ENCODE assay signal across 10 cellular contexts in genomic region chr6:148090326-148090725, GRCh38.
"Had no signal": no experiment of that assay in that cellular context is flagged by ENCODE, and none has a peak within 500 bp of the region (broad histone marks: within the 10 kb centered on the region; RNA-seq: fewer than 3 reads in every experiment).

No MANE protein-coding gene starts in this region.

- H3K4me3 ChIP-seq: GM23248, HAP-1, K562 had no signal

- H3K4me1 ChIP-seq: HAP-1 had no signal

- ATAC-seq: HCT116, K562 had no signal

- H3K27ac ChIP-seq: GM23248 had no signal

- H3K36me3 ChIP-seq: HAP-1 had no signal

- H3K9ac ChIP-seq: GM23248 had no signal

- H2AFZ ChIP-seq: GM23248 had no signal

- DNase-seq: GM23248, GOT3, H7, HFFc6, IMR-90, KG1 had no signal

- FAIRE-seq: HTR-8/SVneo, K562 had no signal
